32 cellular contexts compared by ENCODE assay signal in the genomic region with DNA sequence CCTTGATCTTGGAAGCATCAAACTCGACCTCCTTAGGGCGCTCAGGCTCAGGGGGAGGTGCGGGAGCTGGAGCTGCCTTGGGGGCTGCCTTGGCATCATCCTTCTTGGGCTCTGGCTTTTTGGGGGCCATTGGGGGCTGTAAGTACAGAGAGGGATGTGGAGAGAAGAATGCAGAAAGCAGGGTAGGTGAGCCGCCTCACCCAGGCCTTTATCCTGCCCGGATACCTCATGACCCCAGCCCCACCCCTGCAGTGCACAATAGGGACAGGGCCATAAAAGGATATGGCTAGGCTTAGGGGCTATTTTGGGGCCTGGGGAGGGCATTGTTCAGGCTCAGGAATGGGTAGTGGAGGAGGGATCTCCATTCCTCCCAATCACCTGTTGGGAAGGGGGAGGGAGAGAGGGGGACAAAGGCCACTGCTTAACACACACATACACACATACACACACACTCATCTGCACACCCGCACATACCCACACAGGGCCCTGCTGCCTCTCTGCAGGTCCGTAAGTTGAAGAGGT. TPM values are rescaled to one million over a fixed set of nuclear protein-coding genes. Genes with fewer than 3 reads are reported as not detected.
DNase-seq lines count a peak whose midpoint lies in the region; ATAC-seq and TF ChIP-seq lines count a peak whose summit lies in the region.
"Had no signal": no experiment of that assay in that cellular context is flagged by ENCODE, and none has a peak within 500 bp of the region (broad histone marks: within the 10 kb centered on the region; RNA-seq: fewer than 3 reads in every experiment).

TSS of gene MYL3 (minus strand) at position 184 of the 522 bp plus-strand sequence. CDS start at position 130, 54 bp downstream.

- DNase-seq in chondrocyte (ENCODE audit: low spot score) (peak; percentile 61), heart right ventricle (peak; percentile 50 to 85), neural progenitor cell (ENCODE audit: low spot score) (peak; percentile 30), suprapubic skin (ENCODE audit: low spot score in 2 of 2) (peak; percentile 43 to 60), NCI-H226 (no peak)
- no peak for DNase-seq in effector CD4-positive, alpha-beta T cell
- DNase-seq: activated CD8-positive, alpha-beta T cell treated with anti-CD3 and anti-CD28 coated beads for 36 hours; activated gamma-delta T cell treated with Interleukin-2 at 50 U/mL for 16 hours; activated T-cell treated with anti-CD3 and anti-CD28 coated beads for 4 hours; brain microvascular endothelial cell; colonic mucosa; EL; esophagus squamous epithelium; islet precursor cell; NCI-H1417 treated with DMSO at 0.1 percent for 48 hours; NCI-H2081 treated with DMSO at 0.1 percent for 48 hours; OCI-M1; retina; SHP77; stimulated activated CD4-positive, alpha-beta T cell treated with anti-CD3 and anti-CD28 coated beads, Interleukin-15, amount 100 ng/mL, for 24 hours; stimulated activated naive CD8-positive, alpha-beta T cell treated with anti-CD3 and anti-CD28 coated beads, Interleukin-15, amount 100 ng/mL, for 72 hours; SW 1271 had no signal

- intact Hi-C loops in heart right ventricle (cut with DNase I) = loop anchor here in 1 of 10 donors (10.0 kb wide), 1 partner anchor 461 kb away; no protein-coding TSS in a partner anchor

- H2AFZ ChIP-seq in neural progenitor cell (replicated peaks) = no peak within 1 kb of the TSS

- H3K27me3 Mint-ChIP-seq in chondrocyte (ENCODE audit: low read depth) (peaks cover 12% of the 10 kb centered on the region), neural progenitor cell (ENCODE audit: insufficient read depth, low read depth) (peaks cover 2% of the 10 kb centered on the region)
- H3K27me3 Mint-ChIP-seq: activated CD8-positive, alpha-beta T cell treated with anti-CD3 and anti-CD28 coated beads for 36 hours had no signal

- no peak within 1 kb of the TSS for H3K4me2 ChIP-seq in neural progenitor cell
- H3K4me2 ChIP-seq: KMS-11 had no signal

- H3K4me3 Mint-ChIP-seq in chondrocyte (ENCODE audit: unreplicated experiment) (no peak within 1 kb of the TSS), neural progenitor cell (no peak within 1 kb of the TSS)
- H3K4me3 Mint-ChIP-seq: activated CD8-positive, alpha-beta T cell treated with anti-CD3 and anti-CD28 coated beads for 36 hours; stimulated activated naive CD8-positive, alpha-beta T cell treated with anti-CD3 and anti-CD28 coated beads, Interleukin-15, amount 100 ng/mL, for 72 hours had no signal

- peak within 1 kb of the TSS; percentile 84 to 98 (median 93) for H3K27ac ChIP-seq in heart right ventricle
- no peak within 1 kb of the TSS for H3K27ac ChIP-seq in neural progenitor cell
- no peak within 1 kb of the TSS for H3K27ac ChIP-seq in suprapubic skin
- H3K27ac ChIP-seq: brain microvascular endothelial cell, colonic mucosa, esophagus squamous epithelium, KMS-11, neutrophil had no signal

- H3K36me3 Mint-ChIP-seq in chondrocyte (ENCODE audit: low read depth) (no peaks in the 10 kb centered on the region), neural progenitor cell (no peaks in the 10 kb centered on the region)

- peaks cover 16 to 63% (median 31%) of the 10 kb centered on the region in 9 donors for H3K4me1 ChIP-seq in heart right ventricle
- H3K4me1 ChIP-seq in neural progenitor cell = peaks cover 10% of the 10 kb centered on the region
- H3K4me1 ChIP-seq in suprapubic skin = peaks cover 32% of the 10 kb centered on the region
- H3K4me1 ChIP-seq: colonic mucosa had no signal

- H3K27ac Mint-ChIP-seq in chondrocyte (ENCODE audit: unreplicated experiment) (no peak within 1 kb of the TSS), neural progenitor cell (peak within 1 kb of the TSS; percentile 65)
- H3K27ac Mint-ChIP-seq: activated CD8-positive, alpha-beta T cell treated with anti-CD3 and anti-CD28 coated beads for 36 hours had no signal

- peak within 1 kb of the TSS; percentile 50 to 69 (median 59) for H3K4me3 ChIP-seq in heart right ventricle
- H3K4me3 ChIP-seq in neural progenitor cell = no peak within 1 kb of the TSS
- no peak within 1 kb of the TSS for H3K4me3 ChIP-seq in suprapubic skin
- H3K4me3 ChIP-seq: colonic mucosa, esophagus squamous epithelium, tibial artery had no signal

- no peaks in the 10 kb centered on the region for H4K20me1 ChIP-seq in neural progenitor cell (ENCODE audit: low read depth)

- H3K4me1 Mint-ChIP-seq in chondrocyte (ENCODE audit: low read depth) (peaks cover 2% of the 10 kb centered on the region), neural progenitor cell (peaks cover 21% of the 10 kb centered on the region)
- H3K4me1 Mint-ChIP-seq: stimulated activated naive CD8-positive, alpha-beta T cell treated with anti-CD3 and anti-CD28 coated beads, Interleukin-15, amount 100 ng/mL, for 72 hours had no signal

- H3K36me3 ChIP-seq in heart right ventricle (peaks cover 0 to 22% (median 0%) of the 10 kb centered on the region in 9 donors), neural progenitor cell (no peaks in the 10 kb centered on the region), suprapubic skin (no peaks in the 10 kb centered on the region)
- H3K36me3 ChIP-seq: brain microvascular endothelial cell, colonic mucosa, esophagus squamous epithelium, neutrophil, tibial artery had no signal

- TF ChIP-seq EP300 in suprapubic skin (IDR thresholded peaks at IDR 0.05) = no peak

- H3K27me3 ChIP-seq in heart right ventricle = no peaks in the 10 kb centered on the region
- no peaks in the 10 kb centered on the region for H3K27me3 ChIP-seq in neural progenitor cell
- H3K27me3 ChIP-seq in suprapubic skin = no peaks in the 10 kb centered on the region
- H3K27me3 ChIP-seq: colonic mucosa, neutrophil, tibial artery had no signal

- no peaks in the 10 kb centered on the region for H3F3A ChIP-seq in neural progenitor cell (ENCODE audit: low read depth)

- TF ChIP-seq CTCF in chondrocyte (IDR thresholded peaks at IDR 0.05) (no peak), heart right ventricle (IDR thresholded peaks at IDR 0.05) (no peak), neural progenitor cell (IDR thresholded peaks at IDR 0.05) (no peak), suprapubic skin (IDR thresholded peaks at IDR 0.05) (no peak)

- TF ChIP-seq POLR2A in suprapubic skin (IDR thresholded peaks at IDR 0.05) = no peak

- H3K9me3 ChIP-seq in heart right ventricle = no peaks in the 10 kb centered on the region
- no peaks in the 10 kb centered on the region for H3K9me3 ChIP-seq in neural progenitor cell (ENCODE audit: low read depth)
- H3K9me3 ChIP-seq in suprapubic skin = no peaks in the 10 kb centered on the region
- H3K9me3 ChIP-seq: colonic mucosa, esophagus squamous epithelium, neutrophil, tibial artery had no signal

- H3K79me2 ChIP-seq in neural progenitor cell (ENCODE audit: low read depth) = no peaks in the 10 kb centered on the region

- peak; percentile 15 to 64 (median 52) for ATAC-seq in heart right ventricle
- no peak for ATAC-seq in HG02852 (IDR thresholded peaks at IDR 0.05; ENCODE audit: unreplicated experiment)
- ATAC-seq in HG03565 (IDR thresholded peaks at IDR 0.05; ENCODE audit: unreplicated experiment) = no peak
- ATAC-seq: activated CD4-positive, CD25-positive, alpha-beta regulatory T cell treated with anti-CD3 and anti-CD28 coated beads, Interleukin-2, amount 50 U/mL, for 24 hours; activated CD8-positive, alpha-beta T cell treated with anti-CD3 and anti-CD28 coated beads for 36 hours; stimulated activated naive CD8-positive, alpha-beta T cell treated with anti-CD3 and anti-CD28 coated beads, Interleukin-15, amount 100 ng/mL, for 72 hours had no signal

- 50 to 67% methylated on average over 7 of the region's 7 CpGs for WGBS in heart right ventricle, 2 donors
- 82% methylated on average over 6 of the region's 7 CpGs for WGBS in suprapubic skin

- no peaks in the 10 kb centered on the region for H3K9me3 Mint-ChIP-seq in chondrocyte (ENCODE audit: low read depth)
- no peaks in the 10 kb centered on the region for H3K9me3 Mint-ChIP-seq in neural progenitor cell
- H3K9me3 Mint-ChIP-seq: activated CD8-positive, alpha-beta T cell treated with anti-CD3 and anti-CD28 coated beads for 36 hours; stimulated activated naive CD8-positive, alpha-beta T cell treated with anti-CD3 and anti-CD28 coated beads, Interleukin-15, amount 100 ng/mL, for 72 hours had no signal

- H3K9ac ChIP-seq in neural progenitor cell = no peak within 1 kb of the TSS
- H3K9ac ChIP-seq: KMS-11 had no signal

RNA-seq across cellular contexts. Expression of gene MYL3, which starts in this region (rescaled TPM):
- total RNA-seq in chondrocyte (0.22 to 0.82 TPM in 2 of 3 replicates, not detected in the other), heart right ventricle (1,000 to 10,000 TPM; 5,377 to 9,904 (median 7,431) TPM), neural progenitor cell (ENCODE audit: low replicate concordance) (not detected in 2 replicates), suprapubic skin (1 to 10 TPM in 1 of 4 donors, not detected in 3; 1.4 TPM)
- polyA plus RNA-seq in heart right ventricle = 1,000 to 10,000 TPM; 7,541 to 8,578 TPM
- total RNA-seq: activated CD8-positive, alpha-beta T cell treated with anti-CD3 and anti-CD28 coated beads for 36 hours; frontal cortex; HT1080; lung microvascular endothelial cell; NCI-H460 had no signal

Comparison
In these comparisons a context has a peak if more than half of its experiments do, and no peak if none do; other contexts are left out.
1. RNA of gene MYL3 (total RNA-seq): 5,377 to 9,904 TPM in heart right ventricle; 1.4 TPM in suprapubic skin, 0.22 to 0.82 TPM in chondrocyte and not detected in neural progenitor cell; every median in the first group is over 1,000 times any median in the second.
2. Peak in DNase-seq in chondrocyte; RNA of the gene not detected or under 1 TPM.
3. Peak in DNase-seq in neural progenitor cell; RNA of the gene not detected or under 1 TPM.
4. DNase-seq: peak in heart right ventricle (2 of 2) and suprapubic skin (2 of 2); none in effector CD4-positive, alpha-beta T cell (single experiment) and NCI-H226 (single experiment).
5. ATAC-seq: peak in heart right ventricle (8 of 8); none in HG02852 (single experiment) and HG03565 (single experiment).
6. H3K27ac ChIP-seq: peak in heart right ventricle (10 of 10); none in neural progenitor cell (single experiment) and suprapubic skin (single experiment).
7. H3K4me3 ChIP-seq: peak in heart right ventricle (10 of 10); none in neural progenitor cell (single experiment) and suprapubic skin (single experiment).